ENCODE assay signal across 32 cellular contexts in the genomic region with DNA sequence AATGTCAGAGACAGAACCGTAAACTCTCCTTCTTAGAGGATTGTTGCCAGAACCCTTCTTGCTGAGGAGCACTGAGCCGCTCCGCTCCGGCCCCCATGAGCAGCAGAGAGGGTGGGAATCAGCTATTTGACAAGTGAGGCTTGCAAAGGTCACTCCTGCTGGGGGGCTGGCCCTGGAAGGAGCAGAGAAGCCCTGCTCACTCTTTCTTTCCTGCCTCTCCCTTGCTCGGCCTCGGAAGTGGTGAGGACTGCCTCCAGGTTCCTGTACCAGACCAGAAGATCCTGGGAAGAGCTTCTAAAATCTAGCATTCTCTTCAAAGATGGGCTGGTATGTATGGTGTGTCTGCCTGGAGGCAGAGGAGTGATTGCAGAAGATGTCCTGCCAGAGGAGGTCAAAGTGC.
"Had no signal": no experiment of that assay in that cellular context is flagged by ENCODE, and none has a peak within 500 bp of the region (broad histone marks: within the 10 kb centered on the region; RNA-seq: fewer than 3 reads in every experiment).

No MANE protein-coding gene starts in this region.

- ATAC-seq: activated CD8-positive, alpha-beta T cell treated with anti-CD3 and anti-CD28 coated beads for 36 hours; activated naive CD4-positive, alpha-beta T cell treated with anti-CD3 and anti-CD28 coated beads, Interleukin-2, amount 50 U/mL, for 72 hours; activated T-cell treated with anti-CD3 and anti-CD28 coated beads, Interleukin-2, amount 50 U/mL, for 4 hours; activated T-cell treated with anti-CD3 and anti-CD28 coated beads, Interleukin-2, amount 50 U/mL, for 72 hours; activated T-helper 17 cell treated with anti-CD3 and anti-CD28 coated beads, Interleukin-2, amount 50 U/mL, for 72 hours; body of pancreas; T-cell; T-helper 17 cell had no signal

- DNase-seq: activated B cell treated with CpG ODN at 0.5 μM for 24 hours; activated CD4-positive, alpha-beta memory T cell treated with anti-CD3 and anti-CD28 coated beads for 36 hours; activated CD4-positive, alpha-beta T cell treated with anti-CD3 and anti-CD28 coated beads for 4 hours; activated CD4-positive, alpha-beta T cell treated with anti-CD3 and anti-CD28 coated beads, Interleukin-2, amount 10 ng/mL, durations not matched to agents 24 days and 14 days; activated CD4-positive, alpha-beta T cell treated with anti-CD3 and anti-CD28 coated beads, Interleukin-2, amount 50 U/mL, for 1 hour; activated CD4-positive, alpha-beta T cell treated with anti-CD3 and anti-CD28 coated beads, Interleukin-2, amount 50 U/mL, for 4 hours; activated CD4-positive, CD25-positive, alpha-beta regulatory T cell treated with anti-CD3 and anti-CD28 coated beads, Interleukin-2, amount 50 U/mL, for 72 hours; activated CD8-positive, alpha-beta memory T cell treated with anti-CD3 and anti-CD28 coated beads, Interleukin-2, amount 50 U/mL, for 4 hours; activated CD8-positive, alpha-beta T cell treated with anti-CD3 and anti-CD28 coated beads for 36 hours; activated effector memory CD4-positive, alpha-beta T cell treated with anti-CD3 and anti-CD28 coated beads, Interleukin-2, amount 50 U/mL, for 16 hours; activated gamma-delta T cell treated with Interleukin-2 at 50 U/mL for 16 hours; activated naive CD4-positive, alpha-beta T cell; activated naive CD4-positive, alpha-beta T cell treated with anti-CD3 and anti-CD28 coated beads for 36 hours; activated naive CD4-positive, alpha-beta T cell treated with anti-CD3 and anti-CD28 coated beads, Interleukin-2, amount 50 U/mL, for 16 hours; activated naive CD8-positive, alpha-beta T cell treated with anti-CD3 and anti-CD28 coated beads for 36 hours; activated T-cell treated with anti-CD3 and anti-CD28 coated beads for 4 hours; activated T-cell treated with anti-CD3 and anti-CD28 coated beads, Interleukin-2, amount 50 U/mL, for 1 hour; activated T-cell treated with anti-CD3 and anti-CD28 coated beads, Interleukin-2, amount 50 U/mL, for 4 hours; activated T-cell treated with anti-CD3 and anti-CD28 coated beads, Interleukin-2, amount 50 U/mL, for 72 hours; adrenal gland; amniotic stem cell; aorta; body of pancreas; brain microvascular endothelial cell; central memory CD4-positive, alpha-beta T cell; T-cell; T-helper 17 cell; T1000 had no signal

- H3K27me3 ChIP-seq: adrenal gland, body of pancreas, brain microvascular endothelial cell had no signal

- H3K36me3 ChIP-seq: adrenal gland, brain microvascular endothelial cell, breast epithelium had no signal

- H3K9me3 ChIP-seq: adrenal gland, body of pancreas, breast epithelium had no signal

- H3K4me3 ChIP-seq: adrenal gland, body of pancreas, breast epithelium had no signal

- H3K4me1 ChIP-seq: adrenal gland, breast epithelium had no signal

- H3K27ac ChIP-seq: adrenal gland, body of pancreas, brain microvascular endothelial cell, breast epithelium, VCaP had no signal
